10 cellular contexts compared by ENCODE assay signal in genomic region chr7:131226116-131226562, GRCh38.
DNase-seq lines count a peak whose midpoint lies in the region; ATAC-seq and TF ChIP-seq lines count a peak whose summit lies in the region.
"Had no signal": no experiment of that assay in that cellular context is flagged by ENCODE, and none has a peak within 500 bp of the region (broad histone marks: within the 10 kb centered on the region; RNA-seq: fewer than 3 reads in every experiment).

No MANE protein-coding gene starts in this region.

- H2AFZ ChIP-seq in trophoblast cell (ENCODE audit: insufficient read depth, low read length, poor library complexity), result no peak overlapping the region

- H2BK12ac ChIP-seq in trophoblast cell (ENCODE audit: low read length), result no peak overlapping the region

- no peak overlapping the region for H4K12ac ChIP-seq in trophoblast cell (ENCODE audit: low read depth, low read length)

- H3K79me2 ChIP-seq in trophoblast cell (ENCODE audit: control insufficient read depth, insufficient read depth, low read length, poor library complexity), result no peaks in the 10 kb centered on the region

- H4K8ac ChIP-seq in trophoblast cell (ENCODE audit: low read depth, low read length), result no peak overlapping the region

- H3K18ac ChIP-seq in trophoblast cell (ENCODE audit: low read length), result no peak overlapping the region

- H2BK5ac ChIP-seq in trophoblast cell (ENCODE audit: low read depth, low read length, poor library complexity), result no peak overlapping the region

- intact Hi-C loops in body of pancreas (cut with DNase I), result no loop called here

- H3K27me3 ChIP-seq in body of pancreas (no peaks in the 10 kb centered on the region), trophoblast cell (ENCODE audit: insufficient read depth, low read length) (no peaks in the 10 kb centered on the region)

- peak; percentile 50 for DNase-seq in AG20443 (ENCODE audit: low spot score)
- DNase-seq in H4 (ENCODE audit: low spot score), result peak; percentile 85
- no peak for DNase-seq in body of pancreas
- DNase-seq in mucosa of gallbladder (ENCODE audit: low spot score), result peak; percentile 30
- DNase-seq in trophoblast cell, result no peak
- DNase-seq in MV-4-11 (lab: John Stamatoyannopoulos, UW), result no peak
- DNase-seq in SW480 (ENCODE audit: low spot score), result no peak
- DNase-seq in NCI-H510A (lab: John Stamatoyannopoulos, UW), result no peak
- DNase-seq: activated CD4-positive, alpha-beta T cell treated with anti-CD3 and anti-CD28 coated beads for 48 hours; hippocampal formation had no signal

- no peak overlapping the region for H3K23ac ChIP-seq in trophoblast cell (ENCODE audit: low read length)

- H3K4me1 ChIP-seq in body of pancreas (peaks cover 16% of the 10 kb centered on the region), trophoblast cell (ENCODE audit: control insufficient read depth in 1 of 2, insufficient read depth in 2 of 2, low read length in 2 of 2) (peaks cover 0 to 3% of the 10 kb centered on the region in 2 experiments)

- H3K9ac ChIP-seq in trophoblast cell (ENCODE audit: low read length), result no peak overlapping the region

- H2BK120ac ChIP-seq in trophoblast cell (ENCODE audit: insufficient read depth, low read length, poor library complexity), result no peak overlapping the region

- H3K36me3 ChIP-seq in body of pancreas (replicated peaks in 1 of 2; ENCODE audit: insufficient read depth in 1 of 2, low read depth in 2 of 2), result no peaks in the 10 kb centered on the region
- H3K36me3 ChIP-seq in trophoblast cell (ENCODE audit: control insufficient read depth in 1 of 2, insufficient read depth in 2 of 2, low read length in 2 of 2), result no peaks in the 10 kb centered on the region

- ATAC-seq in body of pancreas, result peak; percentile 57

- peak overlapping the region; percentile 50 to 77 (median 62) for H3K27ac ChIP-seq in body of pancreas
- H3K27ac ChIP-seq in trophoblast cell (ENCODE audit: low read depth, low read length), result no peak overlapping the region

- 51 to 59% methylated on average over 3 of the region's 3 CpGs for WGBS in body of pancreas, 2 donors
- no CpG with 5 or more reads among the region's 3 CpGs for WGBS in trophoblast cell (ENCODE audit: extremely low coverage, insufficient coverage, insufficient read length)

- H3K79me1 ChIP-seq in trophoblast cell (ENCODE audit: low read length), result no peaks in the 10 kb centered on the region

- no peak overlapping the region for H4K91ac ChIP-seq in trophoblast cell (ENCODE audit: low read depth, low read length)

- H2AK5ac ChIP-seq in trophoblast cell (ENCODE audit: low read length), result no peak overlapping the region

- H3K9me3 ChIP-seq in body of pancreas, result no peaks in the 10 kb centered on the region
- peaks cover 3% of the 10 kb centered on the region for H3K9me3 ChIP-seq in trophoblast cell (ENCODE audit: insufficient read depth, low read depth, low read length)

- no peak overlapping the region for H3K14ac ChIP-seq in trophoblast cell (ENCODE audit: low read length)

- no peak overlapping the region for H3K4me3 ChIP-seq in body of pancreas
- no peak overlapping the region for H3K4me3 ChIP-seq in trophoblast cell (ENCODE audit: low read depth, low read length)

- no peak overlapping the region for H3K4ac ChIP-seq in trophoblast cell (ENCODE audit: low read depth, low read length)

- TF ChIP-seq CTCF in body of pancreas (IDR thresholded peaks at IDR 0.05), result no peak

- no peak overlapping the region for H3K4me2 ChIP-seq in trophoblast cell (ENCODE audit: low read length)

- TF ChIP-seq POLR2A in body of pancreas (IDR thresholded peaks at IDR 0.05), result peak in 1 of 3 donors; percentile 17

Comparison
In these comparisons a context has a peak if more than half of its experiments do, and no peak if none do; other contexts are left out.
1. DNase-seq: peak in AG20443 (single experiment), H4 (single experiment) and mucosa of gallbladder (single experiment); none in body of pancreas (0 of 4), trophoblast cell (0 of 2), MV-4-11 (single experiment), SW480 (single experiment) and NCI-H510A (single experiment).